ENCODE assay signal across 23 cellular contexts in the genomic region with DNA sequence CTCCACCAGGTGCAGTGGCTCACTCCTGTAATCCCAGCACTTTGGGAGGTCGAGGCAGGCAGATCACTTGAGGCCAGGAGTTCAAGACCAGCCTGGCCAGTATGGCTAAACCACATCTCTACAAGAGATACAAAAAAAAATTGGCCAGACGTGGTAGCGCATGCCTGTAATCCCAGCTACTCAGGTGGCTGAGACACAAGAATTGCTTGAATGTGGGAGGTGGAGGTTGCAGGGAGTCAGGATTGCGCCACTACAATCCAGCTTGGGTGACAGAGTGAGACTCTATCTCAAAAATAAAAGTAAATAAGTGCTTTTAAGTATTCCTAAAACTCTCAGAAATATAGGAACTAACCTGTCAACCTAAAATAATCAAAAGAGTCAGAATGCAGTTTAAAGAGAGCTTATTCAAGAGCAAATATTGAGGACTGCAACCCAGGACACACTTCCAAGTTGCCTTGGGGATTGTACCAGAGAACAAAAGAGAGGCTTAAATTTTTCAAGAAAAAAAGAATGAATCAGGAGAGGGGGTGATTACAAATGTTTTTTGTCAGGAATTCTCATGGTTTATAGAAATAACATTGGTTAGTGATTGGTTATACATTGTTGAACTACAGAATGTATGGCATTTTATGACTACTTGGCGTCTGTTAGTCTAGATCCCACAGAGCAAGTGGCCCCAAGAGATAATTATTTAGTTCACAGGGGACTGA. TPM values are rescaled to one million over a fixed set of nuclear protein-coding genes. Genes with fewer than 3 reads are reported as not detected.
"Had no signal": no experiment of that assay in that cellular context is flagged by ENCODE, and none has a peak within 500 bp of the region (broad histone marks: within the 10 kb centered on the region; RNA-seq: fewer than 3 reads in every experiment).

No MANE protein-coding gene starts in this region.

- H3K27me3 ChIP-seq: SJCRH30 had no signal

- H3K4me1 ChIP-seq: SJCRH30 had no signal

- H3K36me3 ChIP-seq: SJCRH30 had no signal

- H3K27ac ChIP-seq: RWPE1, SJCRH30, VCaP had no signal

- H3K4me3 ChIP-seq: SJCRH30 had no signal

- ATAC-seq: activated T-helper 17 cell treated with anti-CD3 and anti-CD28 coated beads, Interleukin-2, amount 50 U/mL, for 72 hours; Panc1 had no signal

- DNase-seq: activated CD4-positive, alpha-beta memory T cell treated with anti-CD3 and anti-CD28 coated beads for 36 hours; activated CD4-positive, alpha-beta T cell treated with anti-CD3 and anti-CD28 coated beads, Interleukin-2, amount 10 ng/mL, durations not matched to agents 7 days and 5 days; activated CD4-positive, CD25-positive, alpha-beta regulatory T cell; activated CD8-positive, alpha-beta memory T cell treated with anti-CD3 and anti-CD28 coated beads for 24 hours; activated gamma-delta T cell; activated naive CD4-positive, alpha-beta T cell treated with anti-CD3 and anti-CD28 coated beads for 36 hours; activated T-cell treated with anti-CD3 and anti-CD28 coated beads, Interleukin-2, amount 50 U/mL, for 48 hours; KG1; NCI-H1048; NCI-H146; NCI-H187 treated with DMSO at 0.1 percent for 48 hours; NCI-H2081 treated with DMSO at 0.1 percent for 48 hours; NCI-H526 treated with DMSO at 0.1 percent for 48 hours; NK-92 treated with Interleukin-12 subunit alpha and Interleukin-12 subunit beta, amount 100 ng/mL, for 24 hours; OCI-M1; Right ventricle myocardium superior; SJCRH30; T-helper 2 cell; T1000 had no signal

RNA-seq across cellular contexts. Expression of a gene that starts 33.2 kb away (rescaled TPM):
- total RNA-seq: activated CD4-positive, alpha-beta memory T cell treated with anti-CD3 and anti-CD28 coated beads for 36 hours; activated CD4-positive, alpha-beta T cell treated with anti-CD3 and anti-CD28 coated beads, Interleukin-2, amount 10 ng/mL, durations not matched to agents 7 days and 5 days; activated naive CD4-positive, alpha-beta T cell treated with anti-CD3 and anti-CD28 coated beads for 36 hours; activated T-helper 17 cell treated with anti-CD3 and anti-CD28 coated beads, Interleukin-2, amount 50 U/mL, for 72 hours had no signal
